In genomic region chr1:85612704-85613361, GRCh38 we compare ENCODE assay signal across 9 cellular contexts. TPM values are rescaled to one million over a fixed set of nuclear protein-coding genes. Genes with fewer than 3 reads are reported as not detected.
A peak's percentile ranks its signal among the peaks of the same experiment; 100 is the strongest.
DNase-seq lines count a peak whose midpoint lies in the region; ATAC-seq and TF ChIP-seq lines count a peak whose summit lies in the region.
"Had no signal": no experiment of that assay in that cellular context is flagged by ENCODE, and none has a peak within 500 bp of the region (broad histone marks: within the 10 kb centered on the region; RNA-seq: fewer than 3 reads in every experiment).

No MANE protein-coding gene starts in this region.

- peak overlapping the region; percentile 54 for H2AFZ ChIP-seq in hepatocyte

- no peaks in the 10 kb centered on the region for H4K20me1 ChIP-seq in hepatocyte (ENCODE audit: insufficient read depth, poor library complexity, severe bottlenecking)

- H3K36me3 ChIP-seq in hepatocyte (replicated peaks; ENCODE audit: insufficient read depth, low read depth) (no peaks in the 10 kb centered on the region), upper lobe of right lung (no peaks in the 10 kb centered on the region)

- peak; percentile 82 for ATAC-seq in upper lobe of right lung
- ATAC-seq in HG02885 (IDR thresholded peaks at IDR 0.05; ENCODE audit: poor library complexity, unreplicated experiment), result no peak

- H3K9me2 ChIP-seq in hepatocyte (replicated peaks; ENCODE audit: insufficient read depth), result no peaks in the 10 kb centered on the region

- intact Hi-C loops in upper lobe of right lung (cut with DNase I), result no loop called here

- no peaks in the 10 kb centered on the region for H3K9me3 ChIP-seq in hepatocyte (ENCODE audit: low read depth)
- no peaks in the 10 kb centered on the region for H3K9me3 ChIP-seq in upper lobe of right lung

- H3K27ac ChIP-seq in hepatocyte (peak overlapping the region; percentile 95), upper lobe of right lung (peak overlapping the region; percentile 81)

- H3K4me3 ChIP-seq in hepatocyte (no peak overlapping the region), upper lobe of right lung (peak overlapping the region; percentile 6)

- 35% methylated on average over 6 of the region's 6 CpGs for WGBS in hepatocyte (ENCODE audit: low lambda C conversion rate, missing lambda C conversion rate)

- H3K27me3 ChIP-seq in hepatocyte, result no peaks in the 10 kb centered on the region
- H3K27me3 ChIP-seq in upper lobe of right lung, result no peaks in the 10 kb centered on the region

- H3K4me2 ChIP-seq in hepatocyte, result peak overlapping the region; percentile 58

- no peaks in the 10 kb centered on the region for H3K79me2 ChIP-seq in hepatocyte

- H3K4me1 ChIP-seq in hepatocyte (ENCODE audit: insufficient read depth), result peaks cover 24% of the 10 kb centered on the region
- H3K4me1 ChIP-seq in upper lobe of right lung, result peaks cover 21% of the 10 kb centered on the region

- DNase-seq in NCI-H82 (lab: John Stamatoyannopoulos, UW) (peak; percentile 15), NCI-H82 treated with DMSO at 0.1 percent for 48 hours (lab: John Stamatoyannopoulos, UW; ENCODE audit: unreplicated experiment) (no peak), T1000 (lab: John Stamatoyannopoulos, UW) (peak; percentile 66), hepatocyte (ENCODE audit: low spot score) (peak; percentile 71), upper lobe of right lung (no peak)
- no peak for DNase-seq in stimulated activated CD4-positive, alpha-beta T cell treated with anti-CD3 and anti-CD28 coated beads, Interleukin-4, amount 100 ng/mL, for 24 hours
- DNase-seq in activated CD4-positive, alpha-beta T cell treated with anti-CD3 and anti-CD28 coated beads, Interleukin-2, amount 50 U/mL, for 1 hour, result no peak
- DNase-seq: CD4-positive, alpha-beta memory T cell had no signal

- TF ChIP-seq CTCF in hepatocyte (IDR thresholded peaks at IDR 0.05; ENCODE audit: poor library complexity), result peak; percentile 50
- peak; percentile 42 for TF ChIP-seq CTCF in upper lobe of right lung (IDR thresholded peaks at IDR 0.05)

RNA-seq across cellular contexts. Expression of gene CCN1, which starts 32.3 kb away (rescaled TPM):
- total RNA-seq in hepatocyte, result 58.6 and 84.1 TPM in 2 replicates
- polyA plus RNA-seq in hepatocyte, result 364 and 380 TPM in 2 replicates
- 120 TPM for total RNA-seq in upper lobe of right lung
- total RNA-seq: CD4-positive, alpha-beta memory T cell had no signal
- polyA plus RNA-seq: CD4-positive, alpha-beta memory T cell had no signal

Comparison
In these comparisons a context has a peak if more than half of its experiments do, and no peak if none do; other contexts are left out.
1. DNase-seq: peak in NCI-H82 (single experiment), T1000 (single experiment) and hepatocyte (single experiment); none in NCI-H82 treated with DMSO at 0.1 percent for 48 hours (single experiment), upper lobe of right lung (single experiment), stimulated activated CD4-positive, alpha-beta T cell treated with anti-CD3 and anti-CD28 coated beads, Interleukin-4, amount 100 ng/mL, for 24 hours (single experiment) and activated CD4-positive, alpha-beta T cell treated with anti-CD3 and anti-CD28 coated beads, Interleukin-2, amount 50 U/mL, for 1 hour (single experiment).